In genomic region chr12:110591508-110592051, GRCh38 we compare ENCODE assay signal across 10 cellular contexts. TPM values are rescaled to one million over a fixed set of nuclear protein-coding genes. Genes with fewer than 3 reads are reported as not detected.
DNase-seq lines count a peak whose midpoint lies in the region; ATAC-seq lines count a peak whose summit lies in the region.
"Had no signal": no experiment of that assay in that cellular context is flagged by ENCODE, and none has a peak within 500 bp of the region (broad histone marks: within the 10 kb centered on the region; RNA-seq: fewer than 3 reads in every experiment).

No MANE protein-coding gene starts in this region.

- peak; percentile 17 to 46 for ATAC-seq in left cardiac atrium
- no peak for ATAC-seq in GM21619 (IDR thresholded peaks at IDR 0.05; ENCODE audit: unreplicated experiment)
- ATAC-seq in GM21360 (IDR thresholded peaks at IDR 0.05; ENCODE audit: unreplicated experiment), result no peak
- ATAC-seq: A549 had no signal

- DNase-seq in DMS53 (lab: John Stamatoyannopoulos, UW) (peak; percentile 40), DMS53 treated with DMSO at 0.1 percent for 48 hours (lab: John Stamatoyannopoulos, UW; ENCODE audit: unreplicated experiment) (no peak), RPMI8226 (peak; percentile 9), left cardiac atrium (no peak)
- no peak for DNase-seq in stimulated activated CD4-positive, alpha-beta T cell treated with anti-CD3 and anti-CD28 coated beads, Interleukin-1b, Interleukin-23, amount 100 ng/mL, for 48 hours

- H3K27ac ChIP-seq in skin epidermis, result peak overlapping the region in 19 of 21 experiments; percentile 7 to 84 (median 72)
- H3K27ac ChIP-seq: A549 had no signal

- no peak overlapping the region for H3K4me3 ChIP-seq in skin epidermis
- H3K4me3 ChIP-seq: A549, thoracic aorta had no signal

- intact Hi-C loops in left cardiac atrium (cut with DNase I), result no loop called here

RNA-seq across cellular contexts. Expression of gene PPTC7, which starts 8.5 kb away (rescaled TPM):
- 10 to 100 TPM; 51.7 to 92.3 TPM for total RNA-seq in left cardiac atrium

RNA-seq across cellular contexts. Expression of gene TCTN1, which starts 22.3 kb away (rescaled TPM):
- total RNA-seq in left cardiac atrium, result 10 to 100 TPM; 21.2 to 33.1 TPM

Comparison
In these comparisons a context has a peak if more than half of its experiments do, and no peak if none do; other contexts are left out.
1. DNase-seq: peak in DMS53 (single experiment) and RPMI8226 (single experiment); none in DMS53 treated with DMSO at 0.1 percent for 48 hours (single experiment), left cardiac atrium (single experiment) and stimulated activated CD4-positive, alpha-beta T cell treated with anti-CD3 and anti-CD28 coated beads, Interleukin-1b, Interleukin-23, amount 100 ng/mL, for 48 hours (single experiment).
2. ATAC-seq: peak in left cardiac atrium (2 of 2); none in GM21619 (single experiment) and GM21360 (single experiment).